1 cellular context compared by ENCODE assay signal in the genomic region with DNA sequence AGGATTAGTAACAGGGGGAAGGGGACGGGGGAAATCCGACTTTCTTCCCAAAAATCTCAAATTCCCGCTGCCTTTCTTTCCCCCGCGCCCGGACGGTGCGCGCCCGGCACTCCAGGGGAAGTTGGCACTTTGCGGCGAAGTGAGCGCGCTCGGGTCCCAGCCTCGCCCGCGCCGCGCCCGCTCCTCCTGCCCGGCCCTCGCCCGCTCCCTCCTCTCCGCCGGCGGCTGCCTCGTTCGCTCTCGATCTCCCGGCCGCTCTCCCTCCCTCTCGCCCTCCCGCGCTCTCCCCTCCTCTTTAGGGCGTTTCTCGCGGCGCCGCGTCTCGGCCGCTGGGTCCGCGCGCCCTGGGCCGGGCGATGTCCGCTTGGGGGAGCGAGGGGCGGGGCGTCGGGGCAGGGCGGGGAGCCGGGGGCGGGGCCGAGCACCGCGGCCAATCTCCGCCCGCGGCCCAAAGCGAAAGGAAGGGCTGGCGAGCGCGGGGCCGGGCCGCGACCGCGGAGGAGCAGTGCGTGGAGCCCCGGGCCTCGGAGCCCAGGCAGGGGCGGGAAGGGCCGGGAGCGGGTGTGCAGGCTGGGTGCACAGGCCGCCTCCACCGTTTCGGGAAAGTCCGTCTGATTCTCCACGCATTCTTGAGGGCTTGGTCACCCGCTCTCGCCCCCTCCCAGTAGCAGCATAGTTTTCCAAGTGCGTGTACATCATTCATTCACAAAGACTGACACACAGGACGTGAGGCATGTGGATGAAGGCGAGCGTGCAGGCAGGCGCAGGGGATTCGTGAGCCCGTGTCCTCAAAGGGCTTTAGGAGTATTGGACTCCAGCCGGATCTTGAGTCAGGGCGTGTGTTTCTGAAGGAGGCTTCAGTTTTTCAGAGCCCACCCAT.
TF ChIP-seq lines count a peak whose summit lies in the region.

No MANE protein-coding gene starts in this region.

TF ChIP-seq in K562, 482 proteins besides CTCF, POLR2A, EP300 and RAD21 (continued from another document and continues in another):
- TF ChIP-seq, protein P1, sequence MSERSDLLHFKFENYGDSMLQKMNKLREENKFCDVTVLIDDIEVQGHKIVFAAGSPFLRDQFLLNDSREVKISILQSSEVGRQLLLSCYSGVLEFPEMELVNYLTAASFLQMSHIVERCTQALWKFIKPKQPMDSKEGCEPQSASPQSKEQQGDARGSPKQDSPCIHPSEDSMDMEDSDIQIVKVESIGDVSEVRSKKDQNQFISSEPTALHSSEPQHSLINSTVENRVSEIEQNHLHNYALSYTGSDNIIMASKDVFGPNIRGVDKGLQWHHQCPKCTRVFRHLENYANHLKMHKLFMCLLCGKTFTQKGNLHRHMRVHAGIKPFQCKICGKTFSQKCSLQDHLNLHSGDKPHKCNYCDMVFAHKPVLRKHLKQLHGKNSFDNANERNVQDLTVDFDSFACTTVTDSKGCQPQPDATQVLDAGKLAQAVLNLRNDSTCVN (CRISPR knock-in tag; IDR thresholded peaks at IDR 0.05): no peak
- TF ChIP-seq ZZZ3 (IDR thresholded peaks at IDR 0.05) (no peak), ZFP1 (CRISPR knock-in tag; IDR thresholded peaks at IDR 0.05) (no peak), FOS (IDR thresholded peaks at IDR 0.05; ENCODE audit: extremely low read depth, insufficient read length) (no peak), NCOA4 (IDR thresholded peaks at IDR 0.05; ENCODE audit: partially characterized antibody) (no peak), ZNF445 (CRISPR knock-in tag; IDR thresholded peaks at IDR 0.05; ENCODE audit: low read depth) (no peak), DDX20 (tag; IDR thresholded peaks at IDR 0.05; ENCODE audit: low read depth) (no peak), ZNF766 (CRISPR knock-in tag; conservative IDR thresholded peaks at IDR 0.05) (no peak), VEZF1 (CRISPR knock-in tag; IDR thresholded peaks at IDR 0.05) (peak; percentile 86), ZNF41 (CRISPR knock-in tag; conservative IDR thresholded peaks at IDR 0.05) (no peak), ZNF133 (CRISPR knock-in tag; IDR thresholded peaks at IDR 0.05) (no peak), STAG1 (CRISPR knock-in tag; IDR thresholded peaks at IDR 0.05; ENCODE audit: borderline replicate concordance) (no peak), ZBTB8A (IDR thresholded peaks at IDR 0.05; ENCODE audit: partially characterized antibody) (no peak), HDAC1 (IDR thresholded peaks at IDR 0.05) (0 out of 4 replicates have a peak, but pooled peaks of 1 of the 2 experiments have one; percentile 15), TCF15 (CRISPR knock-in tag; IDR thresholded peaks at IDR 0.05) (no peak), HDAC6 (IDR thresholded peaks at IDR 0.05; ENCODE audit: low read depth, low read length) (no peak), CREB3 (tag; conservative IDR thresholded peaks at IDR 0.05; ENCODE audit: low read depth) (no peak), ZNF79 (CRISPR knock-in tag; IDR thresholded peaks at IDR 0.05; ENCODE audit: low read depth) (no peak), GABPB2 (CRISPR knock-in tag; conservative IDR thresholded peaks at IDR 0.05) (no peak), L3MBTL2 (IDR thresholded peaks at IDR 0.05) (peak; percentile 77), KLF6 (CRISPR knock-in tag; IDR thresholded peaks at IDR 0.05; ENCODE audit: borderline replicate concordance) (no peak), SAFB2 (IDR thresholded peaks at IDR 0.05; ENCODE audit: borderline replicate concordance, low read depth, low read length, severe bottlenecking) (no peak), LCOR (CRISPR knock-in tag; IDR thresholded peaks at IDR 0.05) (no peak), ZNF444 (CRISPR knock-in tag; IDR thresholded peaks at IDR 0.05) (no peak), SRSF7 (optimal IDR thresholded peaks at IDR 0.05; ENCODE audit: low read depth, low read length) (no peak), MTA3 (IDR thresholded peaks at IDR 0.05; ENCODE audit: borderline replicate concordance) (peak; percentile 38; the same call in 1 of the 2 replicates), THRAP3 (IDR thresholded peaks at IDR 0.05; ENCODE audit: borderline replicate concordance) (no peak), MTF1 (CRISPR knock-in tag; IDR thresholded peaks at IDR 0.05; ENCODE audit: borderline replicate concordance) (no peak), HMBOX1 (IDR thresholded peaks at IDR 0.05) (no peak), ZNF3 (CRISPR knock-in tag; IDR thresholded peaks at IDR 0.05) (no peak), HMG20A (CRISPR knock-in tag; conservative IDR thresholded peaks at IDR 0.05) (no peak), PURB (CRISPR knock-in tag; IDR thresholded peaks at IDR 0.05; ENCODE audit: low read depth) (no peak), TRIM24 (IDR thresholded peaks at IDR 0.05) (no peak), RBM14 (IDR thresholded peaks at IDR 0.05; ENCODE audit: borderline replicate concordance, insufficient read depth, low read depth, low read length) (no peak), ZNF124 (CRISPR knock-in tag; IDR thresholded peaks at IDR 0.05) (no peak), ELF1 (tag; IDR thresholded peaks at IDR 0.05) (no peak), NFE2L1 (tag; IDR thresholded peaks at IDR 0.05; ENCODE audit: borderline replicate concordance, low read depth) (no peak), RBFOX2 (IDR thresholded peaks at IDR 0.05; ENCODE audit: low read depth, low read length) (peak; percentile 67), ZNF717 (CRISPR knock-in tag; IDR thresholded peaks at IDR 0.05) (no peak), ZNF830 (CRISPR knock-in tag; IDR thresholded peaks at IDR 0.05) (no peak), JUNB (CRISPR knock-in tag; conservative IDR thresholded peaks at IDR 0.05) (no peak)
- TF ChIP-seq, protein P2, sequence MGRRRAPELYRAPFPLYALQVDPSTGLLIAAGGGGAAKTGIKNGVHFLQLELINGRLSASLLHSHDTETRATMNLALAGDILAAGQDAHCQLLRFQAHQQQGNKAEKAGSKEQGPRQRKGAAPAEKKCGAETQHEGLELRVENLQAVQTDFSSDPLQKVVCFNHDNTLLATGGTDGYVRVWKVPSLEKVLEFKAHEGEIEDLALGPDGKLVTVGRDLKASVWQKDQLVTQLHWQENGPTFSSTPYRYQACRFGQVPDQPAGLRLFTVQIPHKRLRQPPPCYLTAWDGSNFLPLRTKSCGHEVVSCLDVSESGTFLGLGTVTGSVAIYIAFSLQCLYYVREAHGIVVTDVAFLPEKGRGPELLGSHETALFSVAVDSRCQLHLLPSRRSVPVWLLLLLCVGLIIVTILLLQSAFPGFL (CRISPR knock-in tag; IDR thresholded peaks at IDR 0.05): no peak
- TF ChIP-seq, protein P3, sequence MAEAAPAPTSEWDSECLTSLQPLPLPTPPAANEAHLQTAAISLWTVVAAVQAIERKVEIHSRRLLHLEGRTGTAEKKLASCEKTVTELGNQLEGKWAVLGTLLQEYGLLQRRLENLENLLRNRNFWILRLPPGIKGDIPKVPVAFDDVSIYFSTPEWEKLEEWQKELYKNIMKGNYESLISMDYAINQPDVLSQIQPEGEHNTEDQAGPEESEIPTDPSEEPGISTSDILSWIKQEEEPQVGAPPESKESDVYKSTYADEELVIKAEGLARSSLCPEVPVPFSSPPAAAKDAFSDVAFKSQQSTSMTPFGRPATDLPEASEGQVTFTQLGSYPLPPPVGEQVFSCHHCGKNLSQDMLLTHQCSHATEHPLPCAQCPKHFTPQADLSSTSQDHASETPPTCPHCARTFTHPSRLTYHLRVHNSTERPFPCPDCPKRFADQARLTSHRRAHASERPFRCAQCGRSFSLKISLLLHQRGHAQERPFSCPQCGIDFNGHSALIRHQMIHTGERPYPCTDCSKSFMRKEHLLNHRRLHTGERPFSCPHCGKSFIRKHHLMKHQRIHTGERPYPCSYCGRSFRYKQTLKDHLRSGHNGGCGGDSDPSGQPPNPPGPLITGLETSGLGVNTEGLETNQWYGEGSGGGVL (CRISPR knock-in tag; IDR thresholded peaks at IDR 0.05): no peak
- TF ChIP-seq, protein P4, sequence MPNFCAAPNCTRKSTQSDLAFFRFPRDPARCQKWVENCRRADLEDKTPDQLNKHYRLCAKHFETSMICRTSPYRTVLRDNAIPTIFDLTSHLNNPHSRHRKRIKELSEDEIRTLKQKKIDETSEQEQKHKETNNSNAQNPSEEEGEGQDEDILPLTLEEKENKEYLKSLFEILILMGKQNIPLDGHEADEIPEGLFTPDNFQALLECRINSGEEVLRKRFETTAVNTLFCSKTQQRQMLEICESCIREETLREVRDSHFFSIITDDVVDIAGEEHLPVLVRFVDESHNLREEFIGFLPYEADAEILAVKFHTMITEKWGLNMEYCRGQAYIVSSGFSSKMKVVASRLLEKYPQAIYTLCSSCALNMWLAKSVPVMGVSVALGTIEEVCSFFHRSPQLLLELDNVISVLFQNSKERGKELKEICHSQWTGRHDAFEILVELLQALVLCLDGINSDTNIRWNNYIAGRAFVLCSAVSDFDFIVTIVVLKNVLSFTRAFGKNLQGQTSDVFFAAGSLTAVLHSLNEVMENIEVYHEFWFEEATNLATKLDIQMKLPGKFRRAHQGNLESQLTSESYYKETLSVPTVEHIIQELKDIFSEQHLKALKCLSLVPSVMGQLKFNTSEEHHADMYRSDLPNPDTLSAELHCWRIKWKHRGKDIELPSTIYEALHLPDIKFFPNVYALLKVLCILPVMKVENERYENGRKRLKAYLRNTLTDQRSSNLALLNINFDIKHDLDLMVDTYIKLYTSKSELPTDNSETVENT (CRISPR knock-in tag; IDR thresholded peaks at IDR 0.05): no peak
- TF ChIP-seq, protein P5, sequence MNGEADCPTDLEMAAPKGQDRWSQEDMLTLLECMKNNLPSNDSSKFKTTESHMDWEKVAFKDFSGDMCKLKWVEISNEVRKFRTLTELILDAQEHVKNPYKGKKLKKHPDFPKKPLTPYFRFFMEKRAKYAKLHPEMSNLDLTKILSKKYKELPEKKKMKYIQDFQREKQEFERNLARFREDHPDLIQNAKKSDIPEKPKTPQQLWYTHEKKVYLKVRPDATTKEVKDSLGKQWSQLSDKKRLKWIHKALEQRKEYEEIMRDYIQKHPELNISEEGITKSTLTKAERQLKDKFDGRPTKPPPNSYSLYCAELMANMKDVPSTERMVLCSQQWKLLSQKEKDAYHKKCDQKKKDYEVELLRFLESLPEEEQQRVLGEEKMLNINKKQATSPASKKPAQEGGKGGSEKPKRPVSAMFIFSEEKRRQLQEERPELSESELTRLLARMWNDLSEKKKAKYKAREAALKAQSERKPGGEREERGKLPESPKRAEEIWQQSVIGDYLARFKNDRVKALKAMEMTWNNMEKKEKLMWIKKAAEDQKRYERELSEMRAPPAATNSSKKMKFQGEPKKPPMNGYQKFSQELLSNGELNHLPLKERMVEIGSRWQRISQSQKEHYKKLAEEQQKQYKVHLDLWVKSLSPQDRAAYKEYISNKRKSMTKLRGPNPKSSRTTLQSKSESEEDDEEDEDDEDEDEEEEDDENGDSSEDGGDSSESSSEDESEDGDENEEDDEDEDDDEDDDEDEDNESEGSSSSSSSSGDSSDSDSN (IDR thresholded peaks at IDR 0.05; ENCODE audit: borderline replicate concordance in 1 of 2, low read depth in 2 of 2, low read length in 2 of 2): peak in 1 of 2 experiments; percentile 85; a peak in 1 of 4 replicates
- TF ChIP-seq, protein P6, sequence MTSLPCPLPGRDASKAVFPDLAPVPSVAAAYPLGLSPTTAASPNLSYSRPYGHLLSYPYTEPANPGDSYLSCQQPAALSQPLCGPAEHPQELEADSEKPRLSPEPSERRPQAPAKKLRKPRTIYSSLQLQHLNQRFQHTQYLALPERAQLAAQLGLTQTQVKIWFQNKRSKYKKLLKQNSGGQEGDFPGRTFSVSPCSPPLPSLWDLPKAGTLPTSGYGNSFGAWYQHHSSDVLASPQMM (CRISPR knock-in tag; IDR thresholded peaks at IDR 0.05): no peak
- TF ChIP-seq, protein P7, sequence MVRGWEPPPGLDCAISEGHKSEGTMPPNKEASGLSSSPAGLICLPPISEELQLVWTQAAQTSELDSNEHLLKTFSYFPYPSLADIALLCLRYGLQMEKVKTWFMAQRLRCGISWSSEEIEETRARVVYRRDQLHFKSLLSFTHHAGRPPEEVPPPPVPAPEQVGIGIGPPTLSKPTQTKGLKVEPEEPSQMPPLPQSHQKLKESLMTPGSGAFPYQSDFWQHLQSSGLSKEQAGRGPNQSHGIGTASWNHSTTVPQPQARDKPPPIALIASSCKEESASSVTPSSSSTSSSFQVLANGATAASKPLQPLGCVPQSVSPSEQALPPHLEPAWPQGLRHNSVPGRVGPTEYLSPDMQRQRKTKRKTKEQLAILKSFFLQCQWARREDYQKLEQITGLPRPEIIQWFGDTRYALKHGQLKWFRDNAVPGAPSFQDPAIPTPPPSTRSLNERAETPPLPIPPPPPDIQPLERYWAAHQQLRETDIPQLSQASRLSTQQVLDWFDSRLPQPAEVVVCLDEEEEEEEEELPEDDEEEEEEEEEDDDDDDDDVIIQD (CRISPR knock-in tag; IDR thresholded peaks at IDR 0.05): no peak
